ENCODE assay signal across 2 cellular contexts in genomic region chr12:51390457-51391046, GRCh38.
A peak's percentile ranks its signal among the peaks of the same experiment; 100 is the strongest.
TF ChIP-seq lines count a peak whose summit lies in the region.

No MANE protein-coding gene starts in this region.

TF ChIP-seq in GM12878, 131 proteins besides CTCF, POLR2A, EP300 and RAD21:
- TF ChIP-seq ZSCAN29 (IDR thresholded peaks at IDR 0.05) (no peak), SPI1 (IDR thresholded peaks at IDR 0.05; ENCODE audit: borderline replicate concordance, insufficient read depth, low read depth, low read length) (peak; percentile 49; the same call in 1 of the 2 replicates)

TF ChIP-seq in HepG2, 621 proteins besides CTCF, POLR2A, EP300 and RAD21:
- TF ChIP-seq EZH2 (conservative IDR thresholded peaks at IDR 0.05; ENCODE audit: low read depth, low read length) (0 out of 2 replicates have a peak, but pooled peaks have one; percentile 3), FOXK2 (IDR thresholded peaks at IDR 0.05) (no peak)
